Comparison of ENCODE assay signal across 9 cellular contexts in the genomic region with DNA sequence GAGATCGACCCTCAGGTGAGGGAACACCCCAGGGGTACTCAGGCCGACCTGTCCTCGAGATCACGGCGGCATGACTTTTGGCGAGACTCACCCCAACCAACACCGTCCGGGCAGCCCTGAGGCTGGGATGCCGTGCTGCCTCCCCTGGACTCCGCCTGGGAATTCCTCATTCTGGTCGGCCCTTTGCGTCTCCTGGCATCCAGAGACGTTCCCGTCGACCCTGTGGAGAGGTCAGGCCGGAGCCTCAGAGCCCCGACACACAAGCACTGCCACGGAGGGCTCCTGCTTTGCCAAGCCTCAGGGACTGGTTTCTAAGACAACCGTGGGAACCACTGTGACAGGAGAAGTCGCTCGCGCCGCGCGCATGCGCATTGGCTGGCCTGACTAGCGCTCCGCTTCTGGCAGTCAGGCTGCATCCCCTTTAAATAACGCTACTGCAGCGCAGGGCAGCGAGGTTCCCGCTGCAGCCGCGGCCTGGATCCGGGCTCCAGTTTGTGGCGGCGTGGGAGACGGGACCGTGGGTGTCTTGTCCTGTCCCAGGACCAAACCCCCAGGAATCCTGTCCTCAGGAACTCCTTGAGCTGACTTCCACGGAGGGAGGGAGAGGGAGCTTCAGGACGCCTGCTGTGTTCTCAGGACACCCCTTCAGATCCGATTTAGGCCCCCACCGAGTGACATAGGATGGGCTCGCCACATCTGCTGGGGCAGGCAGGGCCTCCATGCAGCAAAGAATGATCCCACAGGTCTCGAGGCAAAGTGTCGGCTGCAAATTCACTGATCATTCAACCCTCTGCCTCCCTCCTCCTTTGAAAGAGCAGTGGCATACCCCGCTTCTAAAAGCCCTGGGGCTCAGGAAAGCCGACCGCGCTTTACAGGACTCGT.
DNase-seq lines count a peak whose midpoint lies in the region; ATAC-seq, FAIRE-seq and TF ChIP-seq lines count a peak whose summit lies in the region.
"Had no signal": no experiment of that assay in that cellular context is flagged by ENCODE, and none has a peak within 500 bp of the region (broad histone marks: within the 10 kb centered on the region; RNA-seq: fewer than 3 reads in every experiment).

No MANE protein-coding gene starts in this region.

- no peak for FAIRE-seq in bronchial epithelial cell (lab: Jason Lieb, UNC)

- peak overlapping the region; percentile 15 for H3K4me3 Mint-ChIP-seq in activated B cell treated with CpG ODN at 0.5 μM for 24 hours

- no peaks in the 10 kb centered on the region for H3K36me3 ChIP-seq in bronchial epithelial cell (ENCODE audit: control insufficient read depth, insufficient read depth, low read length)

- H3K36me3 Mint-ChIP-seq in activated B cell treated with CpG ODN at 0.5 μM for 24 hours (ENCODE audit: low read depth) = no peaks in the 10 kb centered on the region

- H3K27me3 ChIP-seq in bronchial epithelial cell (ENCODE audit: control insufficient read depth, insufficient read depth, low read length) = peaks cover 6% of the 10 kb centered on the region

- POLR2A ChIA-PET in activated B cell treated with CpG ODN at 0.5 μM for 24 hours (lab: Charles Lee) = no interaction called here

- TF ChIP-seq POLR2A in GM18505 (IDR thresholded peaks at IDR 0.05; ENCODE audit: borderline replicate concordance, extremely low read depth, insufficient read depth, insufficient read length) = no peak

- no peak overlapping the region for H3K4me3 ChIP-seq in bronchial epithelial cell (ENCODE audit: low read depth, low read length)

- peaks cover 68% of the 10 kb centered on the region for H3K27me3 Mint-ChIP-seq in activated B cell treated with CpG ODN at 0.5 μM for 24 hours

- H3K9me3 Mint-ChIP-seq in activated B cell treated with CpG ODN at 0.5 μM for 24 hours = no peaks in the 10 kb centered on the region
- H3K9me3 Mint-ChIP-seq: stimulated activated naive CD8-positive, alpha-beta T cell treated with anti-CD3 and anti-CD28 coated beads, Interleukin-15, Interleukin-2, amounts not matched to agents 100 ng/mL and 50 ng/mL, for 24 hours had no signal

- TF ChIP-seq CTCF in activated B cell treated with CpG ODN at 0.5 μM for 24 hours (IDR thresholded peaks at IDR 0.05) = no peak
- no peak for TF ChIP-seq CTCF in bronchial epithelial cell (IDR thresholded peaks at IDR 0.05; ENCODE audit: insufficient read depth, low read length, severe bottlenecking)

- ATAC-seq in GM18505 (IDR thresholded peaks at IDR 0.05; ENCODE audit: unreplicated experiment) (peak; percentile 49), activated B cell treated with CpG ODN at 0.5 μM for 24 hours (ENCODE audit: low read depth) (no peak), GM19328 (IDR thresholded peaks at IDR 0.05; ENCODE audit: unreplicated experiment) (no peak)

- peak; percentile 87 for DNase-seq in NCI-H1105 (lab: John Stamatoyannopoulos, UW)
- DNase-seq in activated B cell treated with CpG ODN at 0.5 μM for 24 hours = peak; percentile 45
- DNase-seq in bronchial epithelial cell (ENCODE audit: low read depth) = peak; percentile 40
- peak; percentile 64 for DNase-seq in kidney tubule cell (ENCODE audit: low spot score)
- peak; percentile 73 to 83 for DNase-seq in stimulated activated CD4-positive, alpha-beta T cell treated with anti-CD3 and anti-CD28 coated beads, Interleukin-2, amount 100 ng/mL, for 24 hours
- no peak for DNase-seq in iPS-NIHi7 (ENCODE audit: extremely low spot score)

- no peak overlapping the region for H3K27ac Mint-ChIP-seq in activated B cell treated with CpG ODN at 0.5 μM for 24 hours

- H3K4me1 Mint-ChIP-seq in activated B cell treated with CpG ODN at 0.5 μM for 24 hours = peaks cover 45% of the 10 kb centered on the region

- CTCF ChIA-PET in activated B cell treated with CpG ODN at 0.5 μM for 24 hours (lab: Charles Lee) = no interaction called here

- intact Hi-C loops in activated B cell treated with CpG ODN at 0.5 μM for 24 hours (cut with micrococcal nuclease) = no loop called here
